12 cellular contexts compared by ENCODE assay signal in genomic region chr1:210394281-210394798, GRCh38.
DNase-seq lines count a peak whose midpoint lies in the region; ATAC-seq and TF ChIP-seq lines count a peak whose summit lies in the region.
"Had no signal": no experiment of that assay in that cellular context is flagged by ENCODE, and none has a peak within 500 bp of the region (broad histone marks: within the 10 kb centered on the region; RNA-seq: fewer than 3 reads in every experiment).

No MANE protein-coding gene starts in this region.

- H3K4me3 ChIP-seq in skeletal muscle cell (ENCODE audit: low read depth, low read length) (no peak overlapping the region), mucosa of descending colon (no peak overlapping the region), gastroesophageal sphincter (no peak overlapping the region)
- H3K4me3 ChIP-seq: skin epidermis, transverse colon had no signal

- H3K27me3 Mint-ChIP-seq in brain, result no peaks in the 10 kb centered on the region

- no peak for TF ChIP-seq POLR2A in gastroesophageal sphincter (IDR thresholded peaks at IDR 0.05)

- ATAC-seq in GM19395 (IDR thresholded peaks at IDR 0.05; ENCODE audit: unreplicated experiment) (peak; percentile 59), HG03460 (IDR thresholded peaks at IDR 0.05; ENCODE audit: unreplicated experiment) (peak; percentile 49), mucosa of descending colon (no peak), gastroesophageal sphincter (no peak)
- ATAC-seq: left lobe of liver had no signal

- H3K27ac ChIP-seq in gastroesophageal sphincter, result no peak overlapping the region
- H3K27ac ChIP-seq: skin epidermis, transverse colon had no signal

- H3K36me3 ChIP-seq in mucosa of descending colon (ENCODE audit: low read depth) (no peaks in the 10 kb centered on the region), gastroesophageal sphincter (no peaks in the 10 kb centered on the region)
- H3K36me3 ChIP-seq: transverse colon had no signal

- no peaks in the 10 kb centered on the region for H3K4me1 ChIP-seq in mucosa of descending colon (ENCODE audit: low read depth)
- no peaks in the 10 kb centered on the region for H3K4me1 ChIP-seq in gastroesophageal sphincter
- H3K4me1 ChIP-seq: transverse colon had no signal

- H3K27me3 ChIP-seq in gastroesophageal sphincter, result no peaks in the 10 kb centered on the region
- H3K27me3 ChIP-seq: transverse colon had no signal

- H3K9me3 Mint-ChIP-seq in brain, result peaks cover 2 to 9% (median 4%) of the 10 kb centered on the region in 5 experiments

- H3K4me3 Mint-ChIP-seq in brain, result no peak overlapping the region

- intact Hi-C loops in mucosa of descending colon (cut with DNase I, micrococcal nuclease), result no loop called here

- H3K36me3 Mint-ChIP-seq in brain, result peaks cover 25% of the 10 kb centered on the region

- TF ChIP-seq EP300 in gastroesophageal sphincter (IDR thresholded peaks at IDR 0.05), result no peak

- H3K9me3 ChIP-seq in mucosa of descending colon, result no peaks in the 10 kb centered on the region
- no peaks in the 10 kb centered on the region for H3K9me3 ChIP-seq in gastroesophageal sphincter
- H3K9me3 ChIP-seq: transverse colon had no signal

- DNase-seq in skeletal muscle cell (ENCODE audit: low read depth) (peak; percentile 74), mucosa of descending colon (no peak), NCI-H2107 (lab: John Stamatoyannopoulos, UW) (no peak), NCI-H146 (lab: John Stamatoyannopoulos, UW) (no peak)
- DNase-seq: effector CD8-positive, alpha-beta T cell; transverse colon had no signal

- TF ChIP-seq CTCF in brain (conservative IDR thresholded peaks at IDR 0.05) (no peak), mucosa of descending colon (IDR thresholded peaks at IDR 0.05) (no peak), gastroesophageal sphincter (IDR thresholded peaks at IDR 0.05) (no peak)

- H3K4me1 Mint-ChIP-seq in brain, result peaks cover 18% of the 10 kb centered on the region

- H3K27ac Mint-ChIP-seq in brain, result peak overlapping the region in 3 of 5 experiments; percentile 23 to 74 (median 28)

- no CpG with 5 or more reads among the region's 6 CpGs for WGBS in gastroesophageal sphincter (ENCODE audit: low coverage in 1 of 2), 2 donors

Comparison
In these comparisons a context has a peak if more than half of its experiments do, and no peak if none do; other contexts are left out.
1. ATAC-seq: peak in GM19395 (single experiment) and HG03460 (single experiment); none in mucosa of descending colon (single experiment) and gastroesophageal sphincter (single experiment).